In genomic region chr20:57266251-57267157, GRCh38 we compare ENCODE assay signal across 8 cellular contexts. TPM values are rescaled to one million over a fixed set of nuclear protein-coding genes. Genes with fewer than 3 reads are reported as not detected.
DNase-seq lines count a peak whose midpoint lies in the region; ATAC-seq and TF ChIP-seq lines count a peak whose summit lies in the region.

TSS of gene BMP7 (minus strand) at chr20:57266641. CDS start at chr20:57266122, 519 bp downstream.

- no peaks in the 10 kb centered on the region for H4K20me1 ChIP-seq in GM23248 (ENCODE audit: insufficient read depth)

- TF ChIP-seq CTCF in RWPE2 (IDR thresholded peaks at IDR 0.05; ENCODE audit: poor library complexity, severe bottlenecking) = no peak

- POLR2A ChIA-PET in CD8-positive, alpha-beta memory T cell (lab: Charles Lee) = no interaction called here

- H3K9me3 ChIP-seq in GM23248 (ENCODE audit: low read depth) (no peaks in the 10 kb centered on the region), RWPE2 (ENCODE audit: severe bottlenecking) (no peaks in the 10 kb centered on the region)
- no peaks in the 10 kb centered on the region for H3K9me3 ChIP-seq in CD8-positive, alpha-beta memory T cell (ENCODE audit: low read length)

- peaks cover 80% of the 10 kb centered on the region for H3K27me3 ChIP-seq in GM23248 (replicated peaks; ENCODE audit: insufficient read depth)
- H3K27me3 ChIP-seq in RWPE2 (ENCODE audit: insufficient read depth, poor library complexity, severe bottlenecking) = peaks cover 100% of the 10 kb centered on the region
- peaks cover 25% of the 10 kb centered on the region for H3K27me3 ChIP-seq in rectal smooth muscle tissue (ENCODE audit: control insufficient read depth, insufficient read depth, low read length)
- peaks cover 15% of the 10 kb centered on the region for H3K27me3 ChIP-seq in CD8-positive, alpha-beta memory T cell (ENCODE audit: insufficient read depth, low read length, poor library complexity, severe bottlenecking)

- 2 to 4% methylated on average over 55 to 73 of the region's 89 CpGs for WGBS in GM23248 (ENCODE audit: low coverage in 1 of 2, low lambda C conversion rate in 2 of 2, missing lambda C conversion rate in 2 of 2), 2 experiments

- H3K4me3 ChIP-seq in GM23248 (0 out of 2 replicates have a peak within 1 kb of the TSS, but pooled peaks have one; percentile 5), RWPE2 (ENCODE audit: severe bottlenecking) (peak within 1 kb of the TSS; percentile 11), rectal smooth muscle tissue (ENCODE audit: low read length) (peak within 1 kb of the TSS; percentile 33)
- no peak within 1 kb of the TSS for H3K4me3 ChIP-seq in CD8-positive, alpha-beta memory T cell (ENCODE audit: low read length)

- H3K4me3 Mint-ChIP-seq in CD8-positive, alpha-beta memory T cell = no peak within 1 kb of the TSS
- no peak within 1 kb of the TSS for H3K4me3 Mint-ChIP-seq in activated T-cell treated with anti-CD3 and anti-CD28 coated beads, Interleukin-2, amount 50 U/mL, for 24 hours

- peaks cover 0 to 9% (median 0%) of the 10 kb centered on the region in 3 donors for H3K4me1 Mint-ChIP-seq in CD8-positive, alpha-beta memory T cell
- H3K4me1 Mint-ChIP-seq in activated T-cell treated with anti-CD3 and anti-CD28 coated beads, Interleukin-2, amount 50 U/mL, for 24 hours (ENCODE audit: low read depth) = peaks cover 9% of the 10 kb centered on the region

- H3K79me2 ChIP-seq in GM23248 (ENCODE audit: insufficient read depth) = no peaks in the 10 kb centered on the region

- ATAC-seq in RWPE2 (ENCODE audit: low read depth) (peak; percentile 43), left ventricle myocardium superior (peak; percentile 64)

- H3K27ac Mint-ChIP-seq in CD8-positive, alpha-beta memory T cell = peak within 1 kb of the TSS in 1 of 8 donors; percentile 34
- no peak within 1 kb of the TSS for H3K27ac Mint-ChIP-seq in activated T-cell treated with anti-CD3 and anti-CD28 coated beads, Interleukin-2, amount 50 U/mL, for 24 hours

- H3K9me2 ChIP-seq in GM23248 (ENCODE audit: insufficient read depth) = no peaks in the 10 kb centered on the region

- CTCF ChIA-PET in CD8-positive, alpha-beta memory T cell (lab: Charles Lee) = no interaction called here

- in situ Hi-C loops in GM23248 (cut with MboI) = no loop called here

- no peak within 1 kb of the TSS for H3K4me2 ChIP-seq in GM23248 (ENCODE audit: unreplicated experiment)

- DNase-seq in GM23248 = peak; percentile 34
- DNase-seq in RWPE2 (ENCODE audit: low spot score) = no peak
- DNase-seq in left ventricle myocardium superior = peak; percentile 51
- DNase-seq in CD8-positive, alpha-beta memory T cell = no peak
- no peak for DNase-seq in T-helper 2 cell
- DNase-seq in activated gamma-delta T cell treated with Interleukin-2 at 50 U/mL for 16 hours = no peak
- DNase-seq in activated T-cell treated with anti-CD3 and anti-CD28 coated beads, Interleukin-2, amount 50 U/mL, for 24 hours = no peak

- H3K4me1 ChIP-seq in GM23248 (ENCODE audit: insufficient read depth) (no peaks in the 10 kb centered on the region), RWPE2 (ENCODE audit: insufficient read depth, poor library complexity, severe bottlenecking) (no peaks in the 10 kb centered on the region), rectal smooth muscle tissue (ENCODE audit: control insufficient read depth, insufficient read depth, low read length) (no peaks in the 10 kb centered on the region)
- no peaks in the 10 kb centered on the region for H3K4me1 ChIP-seq in CD8-positive, alpha-beta memory T cell (ENCODE audit: insufficient read depth, low read length)

- H2AFZ ChIP-seq in GM23248 = no peak within 1 kb of the TSS

- intact Hi-C loops in left ventricle myocardium superior (cut with micrococcal nuclease) = no loop called here

- H3K36me3 ChIP-seq in GM23248 (ENCODE audit: low read depth) = no peaks in the 10 kb centered on the region
- H3K36me3 ChIP-seq in RWPE2 (ENCODE audit: low read depth) = no peaks in the 10 kb centered on the region
- H3K36me3 ChIP-seq in rectal smooth muscle tissue (ENCODE audit: control insufficient read depth, insufficient read depth, low read length) = no peaks in the 10 kb centered on the region
- no peaks in the 10 kb centered on the region for H3K36me3 ChIP-seq in CD8-positive, alpha-beta memory T cell (ENCODE audit: insufficient read depth, low read length)

- H3K27me3 Mint-ChIP-seq in CD8-positive, alpha-beta memory T cell = peaks cover 23 to 53% of the 10 kb centered on the region in 2 donors
- H3K27me3 Mint-ChIP-seq in activated T-cell treated with anti-CD3 and anti-CD28 coated beads, Interleukin-2, amount 50 U/mL, for 24 hours = peaks cover 77% of the 10 kb centered on the region

- H3K9ac ChIP-seq in GM23248 (no peak within 1 kb of the TSS), rectal smooth muscle tissue (ENCODE audit: low read length) (no peak within 1 kb of the TSS)

- H3F3A ChIP-seq in GM23248 (ENCODE audit: insufficient read depth) = no peaks in the 10 kb centered on the region

- H3K27ac ChIP-seq in GM23248 (no peak within 1 kb of the TSS), RWPE2 (ENCODE audit: poor library complexity, severe bottlenecking) (no peak within 1 kb of the TSS), rectal smooth muscle tissue (ENCODE audit: low read depth, low read length) (no peak within 1 kb of the TSS)
- H3K27ac ChIP-seq in CD8-positive, alpha-beta memory T cell (ENCODE audit: low read depth, low read length) = no peak within 1 kb of the TSS

- no peaks in the 10 kb centered on the region for H3K9me3 Mint-ChIP-seq in CD8-positive, alpha-beta memory T cell
- H3K9me3 Mint-ChIP-seq in activated T-cell treated with anti-CD3 and anti-CD28 coated beads, Interleukin-2, amount 50 U/mL, for 24 hours = no peaks in the 10 kb centered on the region

- H3K36me3 Mint-ChIP-seq in CD8-positive, alpha-beta memory T cell = no peaks in the 10 kb centered on the region
- H3K36me3 Mint-ChIP-seq in activated T-cell treated with anti-CD3 and anti-CD28 coated beads, Interleukin-2, amount 50 U/mL, for 24 hours (ENCODE audit: low read depth) = no peaks in the 10 kb centered on the region

RNA-seq across cellular contexts. Expression of gene BMP7, which starts in this region (rescaled TPM):
- not detected in 2 replicates for total RNA-seq in GM23248 (2014; rRNA removed; shearing (Covaris generic))
- 0.09 TPM in 1 of 2 replicates, not detected in the other for polyA plus RNA-seq in GM23248 (2016; fragmentation: Nextera tagmentation; extraction: Ambion mirVana)
- total RNA-seq in left ventricle myocardium superior = 32.2 TPM
- not detected for total RNA-seq in CD8-positive, alpha-beta memory T cell
- not detected for polyA plus RNA-seq in CD8-positive, alpha-beta memory T cell

Comparison
In these comparisons a context has a peak if more than half of its experiments do, and no peak if none do; other contexts are left out.
1. RNA of gene BMP7 (total RNA-seq): 32.2 TPM in left ventricle myocardium superior (single experiment); not detected in GM23248 and not detected in CD8-positive, alpha-beta memory T cell; every median in the first group is over 10 times any median in the second.
2. Peak in DNase-seq and H3K4me3 ChIP-seq in GM23248; RNA of the gene not detected or under 1 TPM.